Comparison of ENCODE assay signal across 9 cellular contexts in the genomic region with DNA sequence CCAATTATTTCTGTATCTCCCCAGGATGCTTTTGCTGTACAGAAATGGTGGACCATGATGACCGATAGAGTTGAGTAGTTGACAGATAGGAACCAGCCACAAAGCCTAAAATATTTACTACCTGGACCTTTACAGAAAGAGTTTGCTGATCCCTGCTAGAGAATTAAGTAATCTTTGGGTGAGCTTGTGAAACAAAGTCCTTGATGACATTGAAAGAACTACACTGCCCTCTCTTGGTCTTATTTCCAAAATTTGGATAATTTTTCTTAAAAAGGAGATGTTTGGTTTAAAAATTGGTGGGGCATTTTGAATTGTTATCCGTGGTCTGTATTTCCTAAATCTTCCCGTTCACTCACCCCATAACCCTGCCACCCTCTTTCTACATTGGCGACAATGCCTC. TPM values are rescaled to one million over a fixed set of nuclear protein-coding genes. Genes with fewer than 3 reads are reported as not detected.
DNase-seq lines count a peak whose midpoint lies in the region; ATAC-seq lines count a peak whose summit lies in the region.
"Had no signal": no experiment of that assay in that cellular context is flagged by ENCODE, and none has a peak within 500 bp of the region (broad histone marks: within the 10 kb centered on the region; RNA-seq: fewer than 3 reads in every experiment).

No MANE protein-coding gene starts in this region.

- H3K9me3 Mint-ChIP-seq in activated naive CD8-positive, alpha-beta T cell treated with anti-CD3 and anti-CD28 coated beads, Interleukin-2, amount 10 ng/mL, durations not matched to agents 7 days and 5 days, result no peaks in the 10 kb centered on the region
- no peaks in the 10 kb centered on the region for H3K9me3 Mint-ChIP-seq in activated naive CD8-positive, alpha-beta T cell treated with anti-CD3 and anti-CD28 coated beads for 36 hours
- no peaks in the 10 kb centered on the region for H3K9me3 Mint-ChIP-seq in dendritic cell treated with granulocyte-macrophage colony-stimulating factor and Interleukin-4, amounts not matched to agents 40 ng/mL and 50 ng/mL, for 4 days
- H3K9me3 Mint-ChIP-seq in naive B cell, result no peaks in the 10 kb centered on the region
- H3K9me3 Mint-ChIP-seq: activated T-cell treated with anti-CD3 and anti-CD28 coated beads, Interleukin-2, amount 50 U/mL, for 4 hours had no signal

- no peaks in the 10 kb centered on the region for H3K36me3 Mint-ChIP-seq in activated naive CD8-positive, alpha-beta T cell treated with anti-CD3 and anti-CD28 coated beads, Interleukin-2, amount 10 ng/mL, durations not matched to agents 7 days and 5 days
- H3K36me3 Mint-ChIP-seq in activated naive CD8-positive, alpha-beta T cell treated with anti-CD3 and anti-CD28 coated beads for 36 hours, result no peaks in the 10 kb centered on the region
- no peaks in the 10 kb centered on the region for H3K36me3 Mint-ChIP-seq in dendritic cell treated with granulocyte-macrophage colony-stimulating factor and Interleukin-4, amounts not matched to agents 40 ng/mL and 50 ng/mL, for 4 days (ENCODE audit: low read depth)
- H3K36me3 Mint-ChIP-seq in naive B cell, result no peaks in the 10 kb centered on the region

- no peaks in the 10 kb centered on the region for H3K27me3 Mint-ChIP-seq in activated naive CD8-positive, alpha-beta T cell treated with anti-CD3 and anti-CD28 coated beads, Interleukin-2, amount 10 ng/mL, durations not matched to agents 7 days and 5 days
- H3K27me3 Mint-ChIP-seq in activated naive CD8-positive, alpha-beta T cell treated with anti-CD3 and anti-CD28 coated beads for 36 hours, result no peaks in the 10 kb centered on the region
- H3K27me3 Mint-ChIP-seq in dendritic cell treated with granulocyte-macrophage colony-stimulating factor and Interleukin-4, amounts not matched to agents 40 ng/mL and 50 ng/mL, for 4 days, result no peaks in the 10 kb centered on the region
- H3K27me3 Mint-ChIP-seq in naive B cell, result no peaks in the 10 kb centered on the region

- no peak overlapping the region for H3K27ac Mint-ChIP-seq in activated naive CD8-positive, alpha-beta T cell treated with anti-CD3 and anti-CD28 coated beads, Interleukin-2, amount 10 ng/mL, durations not matched to agents 7 days and 5 days
- no peak overlapping the region for H3K27ac Mint-ChIP-seq in activated naive CD8-positive, alpha-beta T cell treated with anti-CD3 and anti-CD28 coated beads for 36 hours
- peak overlapping the region; percentile 62 for H3K27ac Mint-ChIP-seq in dendritic cell treated with granulocyte-macrophage colony-stimulating factor and Interleukin-4, amounts not matched to agents 40 ng/mL and 50 ng/mL, for 4 days
- peak overlapping the region in 5 of 6 donors; percentile 26 to 93 (median 71) for H3K27ac Mint-ChIP-seq in naive B cell

- no peak for DNase-seq in activated naive CD8-positive, alpha-beta T cell treated with anti-CD3 and anti-CD28 coated beads, Interleukin-2, amount 10 ng/mL, durations not matched to agents 7 days and 5 days
- no peak for DNase-seq in activated naive CD8-positive, alpha-beta T cell treated with anti-CD3 and anti-CD28 coated beads for 36 hours
- DNase-seq in NCI-H460 (ENCODE audit: extremely low read depth, low read depth) (peak; percentile 47), naive B cell (peak; percentile 41), caudate nucleus (lab: John Stamatoyannopoulos, UW) (no peak)
- DNase-seq: activated T-cell treated with anti-CD3 and anti-CD28 coated beads, Interleukin-2, amount 50 U/mL, for 4 hours had no signal

- H3K4me1 Mint-ChIP-seq in activated naive CD8-positive, alpha-beta T cell treated with anti-CD3 and anti-CD28 coated beads, Interleukin-2, amount 10 ng/mL, durations not matched to agents 7 days and 5 days, result peaks cover 10% of the 10 kb centered on the region
- peaks cover 6% of the 10 kb centered on the region for H3K4me1 Mint-ChIP-seq in activated naive CD8-positive, alpha-beta T cell treated with anti-CD3 and anti-CD28 coated beads for 36 hours
- H3K4me1 Mint-ChIP-seq in dendritic cell treated with granulocyte-macrophage colony-stimulating factor and Interleukin-4, amounts not matched to agents 40 ng/mL and 50 ng/mL, for 4 days (ENCODE audit: low read depth), result peaks cover 25% of the 10 kb centered on the region
- H3K4me1 Mint-ChIP-seq in naive B cell, result peaks cover 33 to 61% (median 45%) of the 10 kb centered on the region in 3 donors

- intact Hi-C loops in dendritic cell treated with granulocyte-macrophage colony-stimulating factor and Interleukin-4, amounts not matched to agents 40 ng/mL and 50 ng/mL, for 4 days (cut with micrococcal nuclease), result loop anchor here (1.0 to 5.0 kb wide), 3 partner anchors 48 to 150 kb away; a partner anchor contains a TSS

- no peak overlapping the region for H3K27ac ChIP-seq in caudate nucleus (ENCODE audit: low read depth, low read length)

- ATAC-seq in activated naive CD8-positive, alpha-beta T cell treated with anti-CD3 and anti-CD28 coated beads, Interleukin-2, amount 10 ng/mL, durations not matched to agents 7 days and 5 days (ENCODE audit: low read depth), result peak; percentile 46
- ATAC-seq in naive B cell (ENCODE audit: low read depth in 2 of 2), result peak; percentile 37 to 44
- ATAC-seq in GM21390 (IDR thresholded peaks at IDR 0.05; ENCODE audit: unreplicated experiment), result no peak
- no peak for ATAC-seq in HG03457 (IDR thresholded peaks at IDR 0.05; ENCODE audit: unreplicated experiment)

- POLR2A ChIA-PET in activated naive CD8-positive, alpha-beta T cell treated with anti-CD3 and anti-CD28 coated beads, Interleukin-2, amount 10 ng/mL, durations not matched to agents 7 days and 5 days (lab: Charles Lee), result interaction anchor here (0.7 to 5.2 kb wide), 9 partner anchors 10 to 150 kb away, joined by 3 to 34 read pairs (median 3); a partner anchor contains a TSS

- H3K4me3 Mint-ChIP-seq in activated naive CD8-positive, alpha-beta T cell treated with anti-CD3 and anti-CD28 coated beads, Interleukin-2, amount 10 ng/mL, durations not matched to agents 7 days and 5 days, result no peak overlapping the region
- H3K4me3 Mint-ChIP-seq in activated naive CD8-positive, alpha-beta T cell treated with anti-CD3 and anti-CD28 coated beads for 36 hours, result no peak overlapping the region
- H3K4me3 Mint-ChIP-seq in dendritic cell treated with granulocyte-macrophage colony-stimulating factor and Interleukin-4, amounts not matched to agents 40 ng/mL and 50 ng/mL, for 4 days, result peak overlapping the region; percentile 20
- H3K4me3 Mint-ChIP-seq in naive B cell, result peak overlapping the region in 4 of 8 donors; percentile 1 to 55 (median 19)
- H3K4me3 Mint-ChIP-seq: activated T-cell treated with anti-CD3 and anti-CD28 coated beads, Interleukin-2, amount 50 U/mL, for 4 hours had no signal

RNA-seq across cellular contexts. Expression of a gene that starts 13.7 kb away (rescaled TPM):
- 10 to 100 TPM; 10.1 to 10.3 TPM for total RNA-seq in activated naive CD8-positive, alpha-beta T cell treated with anti-CD3 and anti-CD28 coated beads, Interleukin-2, amount 10 ng/mL, durations not matched to agents 7 days and 5 days
- 10 to 100 TPM; 11.0 to 13.6 TPM for total RNA-seq in activated naive CD8-positive, alpha-beta T cell treated with anti-CD3 and anti-CD28 coated beads for 36 hours
- total RNA-seq in NCI-H460 (2014; rRNA removed; shearing (Covaris generic)), result 38.8 and 42.6 TPM in 2 replicates
- polyA plus RNA-seq in NCI-H460 (2014; cell fraction: nucleus; rRNA removed), result 68.0 and 94.7 TPM in 2 replicates
- 100 to 1,000 TPM in 1 of 6 donors, 10 to 100 TPM in 5; 52.8 to 109 (median 84.3) TPM for polyA plus RNA-seq in naive B cell (ENCODE audit: low read depth in 6 of 6)

RNA-seq across cellular contexts. Expression of a gene that starts 17.1 kb away (rescaled TPM):
- total RNA-seq in activated naive CD8-positive, alpha-beta T cell treated with anti-CD3 and anti-CD28 coated beads, Interleukin-2, amount 10 ng/mL, durations not matched to agents 7 days and 5 days, result 10 to 100 TPM; 28.3 to 30.0 TPM
- 10 to 100 TPM; 46.2 to 48.3 TPM for total RNA-seq in activated naive CD8-positive, alpha-beta T cell treated with anti-CD3 and anti-CD28 coated beads for 36 hours
- total RNA-seq in NCI-H460 (2014; rRNA removed; shearing (Covaris generic)), result 12.7 and 13.6 TPM in 2 replicates
- polyA plus RNA-seq in NCI-H460 (2014; cell fraction: nucleus; rRNA removed), result 4.5 and 4.8 TPM in 2 replicates
- 10 to 100 TPM in 5 of 6 donors, 1 to 10 TPM in 1; 7.1 to 21.3 (median 15.9) TPM for polyA plus RNA-seq in naive B cell (ENCODE audit: low read depth in 6 of 6)

Comparison
In these comparisons a context has a peak if more than half of its experiments do, and no peak if none do; other contexts are left out.
1. ATAC-seq: peak in activated naive CD8-positive, alpha-beta T cell treated with anti-CD3 and anti-CD28 coated beads, Interleukin-2, amount 10 ng/mL, durations not matched to agents 7 days and 5 days (single experiment) and naive B cell (2 of 2); none in GM21390 (single experiment) and HG03457 (single experiment).
2. DNase-seq: peak in NCI-H460 (single experiment) and naive B cell (single experiment); none in activated naive CD8-positive, alpha-beta T cell treated with anti-CD3 and anti-CD28 coated beads, Interleukin-2, amount 10 ng/mL, durations not matched to agents 7 days and 5 days (single experiment), activated naive CD8-positive, alpha-beta T cell treated with anti-CD3 and anti-CD28 coated beads for 36 hours (single experiment) and caudate nucleus (0 of 61).
3. H3K27ac Mint-ChIP-seq: peak in dendritic cell treated with granulocyte-macrophage colony-stimulating factor and Interleukin-4, amounts not matched to agents 40 ng/mL and 50 ng/mL, for 4 days (single experiment) and naive B cell (5 of 6); none in activated naive CD8-positive, alpha-beta T cell treated with anti-CD3 and anti-CD28 coated beads, Interleukin-2, amount 10 ng/mL, durations not matched to agents 7 days and 5 days (single experiment) and activated naive CD8-positive, alpha-beta T cell treated with anti-CD3 and anti-CD28 coated beads for 36 hours (single experiment).